14 cellular contexts compared by ENCODE assay signal in the genomic region with DNA sequence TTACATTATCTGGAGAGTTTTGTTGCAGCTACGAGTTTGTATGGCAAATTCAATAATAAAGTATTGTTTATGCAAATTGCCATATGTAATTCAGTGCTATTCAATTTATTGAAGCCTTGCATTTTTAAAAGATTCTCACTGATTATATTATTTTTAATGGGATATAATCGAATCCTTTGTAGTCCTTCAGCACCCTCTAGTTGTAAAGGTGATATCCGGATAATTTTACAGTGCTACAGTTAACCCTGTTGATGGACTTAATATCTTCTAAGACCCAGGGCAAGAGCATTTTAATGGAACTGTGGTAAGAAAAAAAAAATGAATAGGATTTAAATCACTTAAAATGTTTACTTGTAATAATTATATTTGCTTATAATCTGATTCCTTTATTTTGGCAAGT. TPM values are rescaled to one million over a fixed set of nuclear protein-coding genes. Genes with fewer than 3 reads are reported as not detected.
DNase-seq lines count a peak whose midpoint lies in the region; ATAC-seq, FAIRE-seq and TF ChIP-seq lines count a peak whose summit lies in the region.
"Had no signal": no experiment of that assay in that cellular context is flagged by ENCODE, and none has a peak within 500 bp of the region (broad histone marks: within the 10 kb centered on the region; RNA-seq: fewer than 3 reads in every experiment).

No MANE protein-coding gene starts in this region.

- H3K23me2 ChIP-seq in H9 (ENCODE audit: insufficient read length, low read depth, low read length, poor library complexity, severe bottlenecking): no peaks in the 10 kb centered on the region

- ATAC-seq in GM21381 (IDR thresholded peaks at IDR 0.05; ENCODE audit: unreplicated experiment): no peak
- ATAC-seq: lower lobe of right lung had no signal

- no peak overlapping the region for H3K56ac ChIP-seq in H9 (ENCODE audit: insufficient read length, low read depth, low read length)

- no peak overlapping the region for H4K8ac ChIP-seq in H9 (replicated peaks; ENCODE audit: insufficient read length, low read depth, low read length)

- H4K5ac ChIP-seq in H9 (ENCODE audit: insufficient read length, low read depth, low read length): no peak overlapping the region

- no peak overlapping the region for H4K91ac ChIP-seq in H9 (ENCODE audit: insufficient read length, low read depth, low read length)

- H3K4me2 ChIP-seq in H9 (ENCODE audit: insufficient read depth, insufficient read length, low read length): no peak overlapping the region

- POLR2A ChIA-PET in A673 (lab: Charles Lee; ENCODE audit: low non-redundant PET): no interaction called here

- no peak overlapping the region for H3T11ph ChIP-seq in H9 (ENCODE audit: low read length)

- H3K27me3 Mint-ChIP-seq in H9 (ENCODE audit: low read depth): no peaks in the 10 kb centered on the region

- H2BK120ac ChIP-seq in H9 (ENCODE audit: low read depth, low read length, poor library complexity, severe bottlenecking): no peak overlapping the region

- no TSS peak for BruUV-seq in A673 (replicated peaks; lab: Mats Ljungman, UMichigan)

- no peak overlapping the region for H3K9ac ChIP-seq in H9 (ENCODE audit: extremely low read depth, insufficient read length, low read length)

- no peaks in the 10 kb centered on the region for H3K27me3 ChIP-seq in A673 (replicated peaks; ENCODE audit: insufficient read depth, low read depth, low read length, poor library complexity)
- H3K27me3 ChIP-seq in H9 (ENCODE audit: insufficient read depth, low read length): no peaks in the 10 kb centered on the region
- H3K27me3 ChIP-seq: tibial artery had no signal

- H3K27ac ChIP-seq in A673 (ENCODE audit: low read depth, low read length, poor library complexity, severe bottlenecking) (no peak overlapping the region), H9 (ENCODE audit: insufficient read length, low read depth, low read length) (no peak overlapping the region)
- H3K27ac ChIP-seq: lower lobe of right lung, tibial artery had no signal

- no peaks in the 10 kb centered on the region; a peak in 1 of 5 replicates for H3K9me3 Mint-ChIP-seq in H9

- H3K4me1 ChIP-seq in A673 (ENCODE audit: insufficient read depth, low read length, poor library complexity, severe bottlenecking) (peaks cover 14% of the 10 kb centered on the region), H9 (ENCODE audit: insufficient read depth, low read length) (no peaks in the 10 kb centered on the region)
- H3K4me1 ChIP-seq: lower lobe of right lung, tibial artery had no signal

- WGBS in H9 (ENCODE audit: extremely low coverage, insufficient read length, low lambda C conversion rate): no CpG with 5 or more reads among the region's 3 CpGs

- H2AK5ac ChIP-seq in H9 (ENCODE audit: insufficient read length, low read length): no peak overlapping the region

- no peaks in the 10 kb centered on the region for H3K79me1 ChIP-seq in H9 (ENCODE audit: insufficient read depth, low read depth, low read length, poor library complexity, severe bottlenecking)

- H3K4me1 Mint-ChIP-seq in H9: peaks cover 0 to 4% of the 10 kb centered on the region in 2 experiments; a peak in 1 of 4 replicates

- H2BK15ac ChIP-seq in H9 (ENCODE audit: low read depth, low read length): no peak overlapping the region

- FAIRE-seq in H54 (lab: Jason Lieb, UNC): no peak

- no peak for TF ChIP-seq POLR2A in H54 (IDR thresholded peaks at IDR 0.05; ENCODE audit: low read depth, low read length)

- H3K4me3 Mint-ChIP-seq in H9: no peak overlapping the region

- no peak overlapping the region for H3K27ac Mint-ChIP-seq in H9

- H3K36me3 Mint-ChIP-seq in H9 (ENCODE audit: insufficient read depth in 1 of 3, low read depth in 3 of 3): no peaks in the 10 kb centered on the region

- H3K36me3 ChIP-seq in A673 (ENCODE audit: insufficient read depth, low read length, poor library complexity, severe bottlenecking): no peaks in the 10 kb centered on the region
- H3K36me3 ChIP-seq: lower lobe of right lung, tibial artery had no signal

- H2AFZ ChIP-seq in H9 (ENCODE audit: low read length): no peak overlapping the region

- DNase-seq in A673 (ENCODE audit: low spot score) (peak; percentile 28), H9 (no peak), SK-MEL-5 (ENCODE audit: low read depth, low spot score) (peak; percentile 4), fibroblast of the aortic adventitia (ENCODE audit: low read depth) (peak; percentile 43), C1 segment of cervical spinal cord (lab: John Stamatoyannopoulos, UW) (no peak), H54 (ENCODE audit: insufficient read length, low spot score) (no peak)
- no peak for DNase-seq in stimulated activated naive CD4-positive, alpha-beta T cell treated with Interleukin-2 at 50 U/mL for 16 hours (lab: John Stamatoyannopoulos, UW)
- DNase-seq: activated CD8-positive, alpha-beta memory T cell treated with anti-CD3 and anti-CD28 coated beads, Interleukin-2, amount 50 U/mL, for 4 hours; aorta; foreskin melanocyte; lower lobe of right lung; posterior cingulate gyrus; tibial artery had no signal

- H2BK20ac ChIP-seq in H9 (ENCODE audit: low read depth, low read length, poor library complexity, severe bottlenecking): no peak overlapping the region

- intact Hi-C loops in A673 (cut with micrococcal nuclease; ENCODE audit: unreplicated experiment): loop anchor here (5.0 kb wide), 1 partner anchor 575 kb away; no protein-coding TSS in a partner anchor

- in situ Hi-C loops in SK-MEL-5 (cut with HindIII; ENCODE audit: low pct_unique_long_range_greater_than_20kb, low sequenced_read_pairs): no loop called here

- H3K4ac ChIP-seq in H9 (ENCODE audit: low read depth, low read length): no peak overlapping the region

- CTCF ChIA-PET in A673 (lab: Charles Lee): no interaction called here

- H3K9me3 ChIP-seq in A673 (ENCODE audit: low read depth, low read length, poor library complexity, severe bottlenecking) (no peaks in the 10 kb centered on the region), H9 (ENCODE audit: control insufficient read depth, low read depth, low read length) (no peaks in the 10 kb centered on the region)
- H3K9me3 ChIP-seq: lower lobe of right lung, tibial artery had no signal

- no peak overlapping the region for H2BK5ac ChIP-seq in H9 (ENCODE audit: insufficient read length, low read length)

- H3K79me2 ChIP-seq in H9 (ENCODE audit: insufficient read depth, low read length): no peaks in the 10 kb centered on the region

- no peak overlapping the region for H3K18ac ChIP-seq in H9 (ENCODE audit: insufficient read length, low read depth, low read length)

- H4K20me1 ChIP-seq in H9 (ENCODE audit: control insufficient read depth, insufficient read depth, insufficient read length): no peaks in the 10 kb centered on the region

- no peak overlapping the region for H3K14ac ChIP-seq in H9 (ENCODE audit: insufficient read depth, low read length)

- no peak overlapping the region for H2BK12ac ChIP-seq in H9 (ENCODE audit: insufficient read length, low read depth, low read length)

- H3K23ac ChIP-seq in H9 (ENCODE audit: insufficient read length, low read depth, low read length): no peak overlapping the region

- TF ChIP-seq CTCF in A673 (conservative IDR thresholded peaks at IDR 0.05; ENCODE audit: low read depth, low read length): peak; percentile 49
- peak; percentile 32; the same call in 1 of the 3 replicates for TF ChIP-seq CTCF in H9 (conservative IDR thresholded peaks at IDR 0.05)
- TF ChIP-seq CTCF in fibroblast of the aortic adventitia (IDR thresholded peaks at IDR 0.05; ENCODE audit: insufficient read depth, low read length): peak; percentile 34

- no peak overlapping the region for H3K4me3 ChIP-seq in A673 (ENCODE audit: low read depth, low read length, poor library complexity, severe bottlenecking)
- H3K4me3 ChIP-seq in fibroblast of the aortic adventitia (ENCODE audit: low read depth, low read length): no peak overlapping the region
- H3K4me3 ChIP-seq: lower lobe of right lung, tibial artery had no signal

RNA-seq across cellular contexts. Expression of a gene that starts 48.5 kb away (rescaled TPM):
- total RNA-seq in A673 (2021) (0.32 and 0.42 TPM in 2 replicates), H9 (2021) (not detected in 2 replicates), fibroblast of the aortic adventitia (ENCODE audit: low replicate concordance) (not detected in 2 replicates)
- 0.24 and 0.29 TPM in 2 replicates for total RNA-seq in SK-MEL-5 (2014; rRNA removed; shearing (Covaris generic))
- 0.14 and 0.29 TPM in 2 replicates for polyA plus RNA-seq in SK-MEL-5 (2015; cell fraction: cytosol; rRNA removed)
- polyA plus RNA-seq in SK-MEL-5 (2015; cell fraction: nucleus; rRNA removed): 3.5 and 7.2 TPM in 2 replicates
- total RNA-seq: lower lobe of right lung had no signal

Comparison
In these comparisons a context has a peak if more than half of its experiments do, and no peak if none do; other contexts are left out.
1. DNase-seq: peak in A673 (single experiment), SK-MEL-5 (single experiment) and fibroblast of the aortic adventitia (single experiment); none in H9 (single experiment), stimulated activated naive CD4-positive, alpha-beta T cell treated with Interleukin-2 at 50 U/mL for 16 hours (single experiment), C1 segment of cervical spinal cord (0 of 14) and H54 (single experiment).
2. Peak in every context shown above with its lines, with median percentiles within 50 percentile points of each other: CTCF ChIP-seq.